In the genomic region with DNA sequence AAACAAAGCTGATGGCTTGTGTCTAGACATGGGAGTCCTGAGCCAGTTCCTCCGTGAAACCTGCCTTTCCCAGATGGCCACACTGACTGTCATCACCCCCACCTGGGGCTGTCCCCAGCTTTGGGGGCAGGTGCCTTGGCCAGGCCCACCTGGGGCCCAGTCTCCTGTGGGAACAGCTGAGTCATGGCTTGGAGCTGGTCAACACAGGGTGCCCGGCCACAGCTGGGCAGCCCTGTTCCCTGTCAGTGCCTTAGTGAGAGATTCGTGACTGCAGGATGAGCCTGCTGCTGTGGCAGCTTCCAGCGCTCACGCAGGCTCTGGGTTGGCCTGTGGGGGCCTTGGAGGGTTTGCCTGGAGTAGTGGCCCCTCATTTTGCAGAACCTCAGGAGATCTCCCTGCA, we compare ENCODE assay signal across 27 cellular contexts. TPM values are rescaled to one million over a fixed set of nuclear protein-coding genes. Genes with fewer than 3 reads are reported as not detected.
A peak's percentile ranks its signal among the peaks of the same experiment; 100 is the strongest.
DNase-seq lines count a peak whose midpoint lies in the region; ATAC-seq, FAIRE-seq and TF ChIP-seq lines count a peak whose summit lies in the region.
"Had no signal": no experiment of that assay in that cellular context is flagged by ENCODE, and none has a peak within 500 bp of the region (broad histone marks: within the 10 kb centered on the region; RNA-seq: fewer than 3 reads in every experiment).

No MANE protein-coding gene starts in this region.

- H3K4ac ChIP-seq in neuronal stem cell (ENCODE audit: low read length), result no peak overlapping the region

- H3K27me3 ChIP-seq in HepG2 (ENCODE audit: control insufficient read depth in 1 of 2, insufficient read depth in 2 of 2, low read length in 2 of 2) (peaks cover 4 to 49% of the 10 kb centered on the region in 2 experiments; a peak in 4 of 5 replicates), right lobe of liver (no peaks in the 10 kb centered on the region), astrocyte (ENCODE audit: insufficient read depth, low read length) (no peaks in the 10 kb centered on the region), neuronal stem cell (ENCODE audit: control insufficient read depth in 3 of 3, insufficient read depth in 3 of 3, low read depth in 1 of 3, low read length in 3 of 3) (peaks cover 0 to 8% (median 0%) of the 10 kb centered on the region in 3 experiments)
- H3K27me3 ChIP-seq: BE2C, SJCRH30 had no signal

- no peaks in the 10 kb centered on the region for H3K27me3 Mint-ChIP-seq in astrocyte (ENCODE audit: low read depth, unreplicated experiment)
- no peaks in the 10 kb centered on the region for H3K27me3 Mint-ChIP-seq in activated CD8-positive, alpha-beta memory T cell treated with anti-CD3 and anti-CD28 coated beads, Interleukin-2, amount 10 ng/mL, durations not matched to agents 7 days and 5 days
- H3K27me3 Mint-ChIP-seq: activated B cell treated with CpG ODN at 0.5 μM for 24 hours; activated naive CD8-positive, alpha-beta T cell treated with anti-CD3 and anti-CD28 coated beads, Interleukin-2, amount 10 ng/mL, durations not matched to agents 7 days and 5 days; effector memory CD8-positive, alpha-beta T cell had no signal

- TF ChIP-seq EP300 in HepG2 (IDR thresholded peaks at IDR 0.05; ENCODE audit: low read depth in 2 of 2, low read length in 2 of 2) (no peak), HepG2 (CRISPR knock-in tag; IDR thresholded peaks at IDR 0.05; ENCODE audit: borderline replicate concordance) (no peak)

- no peak overlapping the region for H4K8ac ChIP-seq in neuronal stem cell (ENCODE audit: low read depth, low read length)

- H3K36me3 ChIP-seq in HepG2 (replicated peaks in 1 of 2; ENCODE audit: control insufficient read depth in 1 of 2, insufficient read depth in 2 of 2, low read length in 2 of 2) (no peaks in the 10 kb centered on the region), right lobe of liver (no peaks in the 10 kb centered on the region), astrocyte (ENCODE audit: insufficient read depth, low read length) (peaks cover 48% of the 10 kb centered on the region), neuronal stem cell (replicated peaks in 1 of 2; ENCODE audit: control insufficient read depth in 2 of 2, insufficient read depth in 2 of 2, low read length in 2 of 2) (no peaks in the 10 kb centered on the region)
- H3K36me3 ChIP-seq: BE2C, neutrophil, prostate gland, suprapubic skin had no signal

- TF ChIP-seq POLR2A in HepG2 (IDR thresholded peaks at IDR 0.05; ENCODE audit: insufficient read depth in 1 of 2, low read depth in 2 of 2, low read length in 2 of 2) (no peak), right lobe of liver (IDR thresholded peaks at IDR 0.05) (no peak)

- H3K9me3 ChIP-seq in HepG2 (ENCODE audit: low read length), result no peaks in the 10 kb centered on the region
- no peaks in the 10 kb centered on the region for H3K9me3 ChIP-seq in right lobe of liver
- no peaks in the 10 kb centered on the region for H3K9me3 ChIP-seq in astrocyte (ENCODE audit: insufficient read depth, low read depth, low read length)
- H3K9me3 ChIP-seq in neuronal stem cell (replicated peaks in 1 of 2; ENCODE audit: control insufficient read depth in 2 of 2, insufficient read depth in 1 of 2, low read depth in 1 of 2, low read length in 2 of 2), result no peaks in the 10 kb centered on the region
- H3K9me3 ChIP-seq: BE2C, neutrophil, prostate gland, SJCRH30, suprapubic skin had no signal

- no peak for FAIRE-seq in HepG2 (lab: Jason Lieb, UNC)
- no peak for FAIRE-seq in astrocyte (lab: Jason Lieb, UNC)
- FAIRE-seq: H54, islet of Langerhans had no signal

- H3K4me1 Mint-ChIP-seq in astrocyte (ENCODE audit: low read depth, unreplicated experiment), result peaks cover 36% of the 10 kb centered on the region
- H3K4me1 Mint-ChIP-seq in activated CD8-positive, alpha-beta memory T cell treated with anti-CD3 and anti-CD28 coated beads, Interleukin-2, amount 10 ng/mL, durations not matched to agents 7 days and 5 days, result peaks cover under 1% of the 10 kb centered on the region
- H3K4me1 Mint-ChIP-seq: activated B cell treated with CpG ODN at 0.5 μM for 24 hours, naive B cell had no signal

- TF ChIP-seq RAD21 in HepG2 (CRISPR knock-in tag; IDR thresholded peaks at IDR 0.05), result no peak

- peak overlapping the region; percentile 74 for H2AK5ac ChIP-seq in neuronal stem cell (ENCODE audit: low read depth, low read length)

- H3K79me1 ChIP-seq in neuronal stem cell (ENCODE audit: low read depth, low read length), result peaks cover 5% of the 10 kb centered on the region

- peak overlapping the region; percentile 87 for H3K18ac ChIP-seq in neuronal stem cell (ENCODE audit: low read length)

- peaks cover 28% of the 10 kb centered on the region for H3K36me3 Mint-ChIP-seq in astrocyte (ENCODE audit: low read depth, unreplicated experiment)
- no peaks in the 10 kb centered on the region for H3K36me3 Mint-ChIP-seq in activated CD8-positive, alpha-beta memory T cell treated with anti-CD3 and anti-CD28 coated beads, Interleukin-2, amount 10 ng/mL, durations not matched to agents 7 days and 5 days
- H3K36me3 Mint-ChIP-seq: activated naive CD8-positive, alpha-beta T cell treated with anti-CD3 and anti-CD28 coated beads, Interleukin-2, amount 10 ng/mL, durations not matched to agents 7 days and 5 days; naive B cell; T-cell had no signal

- intact Hi-C loops in HepG2 (cut with micrococcal nuclease; ENCODE audit: unreplicated experiment), result loop anchor here (2.0 kb wide), 1 partner anchor 41 kb away; no protein-coding TSS in a partner anchor
- intact Hi-C loops in right lobe of liver (cut with DNase I), result loop anchor here in 1 of 2 donors (10.0 kb wide), 1 partner anchor 717 kb away; no protein-coding TSS in a partner anchor

- WGBS in HepG2 (ENCODE audit: low lambda C conversion rate), result 7% methylated on average over 3 of the region's 5 CpGs
- WGBS in right lobe of liver (ENCODE audit: insufficient coverage, low coverage, low lambda C conversion rate, missing lambda C conversion rate), result 60% methylated on average over 1 of the region's 5 CpGs
- no CpG with 5 or more reads among the region's 5 CpGs for WGBS in neuronal stem cell (ENCODE audit: extremely low coverage in 2 of 2, insufficient read length in 2 of 2, insufficient replicate concordance in 1 of 2), 2 donors

- no peak for DNase-seq in HepG2 (ENCODE audit: low spot score)
- no peak for DNase-seq in right lobe of liver
- no peak for DNase-seq in astrocyte (ENCODE audit: low read depth)
- DNase-seq in neuronal stem cell (ENCODE audit: low spot score), result no peak
- no peak for DNase-seq in DMS 273 (lab: John Stamatoyannopoulos, UW; ENCODE audit: unreplicated experiment)
- no peak for DNase-seq in activated CD8-positive, alpha-beta memory T cell treated with anti-CD3 and anti-CD28 coated beads, Interleukin-2, amount 10 ng/mL, durations not matched to agents 7 days and 5 days
- DNase-seq: activated gamma-delta T cell had no signal

- H3K23ac ChIP-seq in neuronal stem cell (ENCODE audit: low read depth, low read length, poor library complexity), result peak overlapping the region; percentile 6

- ATAC-seq in HepG2 (0 out of 3 replicates have a peak, but pooled peaks have one; percentile 10), right lobe of liver (no peak), HG02798 (IDR thresholded peaks at IDR 0.05; ENCODE audit: poor library complexity, unreplicated experiment) (no peak), HG03432 (IDR thresholded peaks at IDR 0.05; ENCODE audit: unreplicated experiment) (no peak)
- no peak for ATAC-seq in activated CD8-positive, alpha-beta memory T cell treated with anti-CD3 and anti-CD28 coated beads, Interleukin-2, amount 10 ng/mL, durations not matched to agents 7 days and 5 days
- ATAC-seq: effector memory CD8-positive, alpha-beta T cell had no signal

- H3K4me2 ChIP-seq in HepG2 (ENCODE audit: low read depth, low read length) (no peak overlapping the region), astrocyte (ENCODE audit: low read length) (no peak overlapping the region), neuronal stem cell (ENCODE audit: insufficient read depth, low read length, poor library complexity, severe bottlenecking) (no peak overlapping the region)
- H3K4me2 ChIP-seq: KMS-11, PC-9 had no signal

- no peak overlapping the region for H2BK5ac ChIP-seq in neuronal stem cell (ENCODE audit: low read length)

- no TSS peak for BruUV-seq in HepG2 (replicated peaks; lab: Mats Ljungman, UMichigan)

- in situ Hi-C loops in HepG2 (cut with HindIII; ENCODE audit: extremely low pct_ligation_motif_present, low pct_unique_long_range_greater_than_20kb), result loop anchor here (5.0 kb wide), 1 partner anchor 39 kb away; no protein-coding TSS in a partner anchor

- H3K9me3 Mint-ChIP-seq in astrocyte (ENCODE audit: unreplicated experiment), result no peaks in the 10 kb centered on the region
- no peaks in the 10 kb centered on the region for H3K9me3 Mint-ChIP-seq in activated CD8-positive, alpha-beta memory T cell treated with anti-CD3 and anti-CD28 coated beads, Interleukin-2, amount 10 ng/mL, durations not matched to agents 7 days and 5 days (ENCODE audit: low read depth)
- H3K9me3 Mint-ChIP-seq: activated B cell treated with CpG ODN at 0.5 μM for 24 hours; activated naive CD8-positive, alpha-beta T cell treated with anti-CD3 and anti-CD28 coated beads, Interleukin-2, amount 10 ng/mL, durations not matched to agents 7 days and 5 days; activated T-cell treated with anti-CD3 and anti-CD28 coated beads, Interleukin-2, amount 50 U/mL, for 24 hours; effector memory CD8-positive, alpha-beta T cell; naive B cell; T-cell had no signal

- H3K9ac ChIP-seq in HepG2 (ENCODE audit: insufficient read depth, low read depth, low read length) (no peak overlapping the region), astrocyte (ENCODE audit: low read length) (no peak overlapping the region), neuronal stem cell (ENCODE audit: low read depth, low read length, poor library complexity) (peak overlapping the region; percentile 9)
- H3K9ac ChIP-seq: KMS-11 had no signal

- no peak overlapping the region for H2BK12ac ChIP-seq in neuronal stem cell (ENCODE audit: low read length)

- POLR2A ChIA-PET in HepG2 (lab: Yijun Ruan, JAX), result no interaction called here

- no peak overlapping the region for H3K14ac ChIP-seq in neuronal stem cell (ENCODE audit: low read length)

- no peak overlapping the region for H4K91ac ChIP-seq in neuronal stem cell (ENCODE audit: low read depth, low read length, poor library complexity)

- TF ChIP-seq CTCF in HepG2 (CRISPR knock-in tag; IDR thresholded peaks at IDR 0.05), result no peak
- no peak for TF ChIP-seq CTCF in right lobe of liver (IDR thresholded peaks at IDR 0.05)
- TF ChIP-seq CTCF in astrocyte (IDR thresholded peaks at IDR 0.05; ENCODE audit: insufficient read depth, low read depth, low read length), result no peak

- H3K4me3 Mint-ChIP-seq in astrocyte (ENCODE audit: unreplicated experiment), result no peak overlapping the region
- no peak overlapping the region for H3K4me3 Mint-ChIP-seq in activated CD8-positive, alpha-beta memory T cell treated with anti-CD3 and anti-CD28 coated beads, Interleukin-2, amount 10 ng/mL, durations not matched to agents 7 days and 5 days
- H3K4me3 Mint-ChIP-seq: activated B cell treated with CpG ODN at 0.5 μM for 24 hours; activated naive CD8-positive, alpha-beta T cell treated with anti-CD3 and anti-CD28 coated beads, Interleukin-2, amount 10 ng/mL, durations not matched to agents 7 days and 5 days; activated T-cell treated with anti-CD3 and anti-CD28 coated beads, Interleukin-2, amount 50 U/mL, for 24 hours; effector memory CD8-positive, alpha-beta T cell; naive B cell; T-cell had no signal

- H3K4me1 ChIP-seq in HepG2 (ENCODE audit: insufficient read depth, low read length), result no peaks in the 10 kb centered on the region
- H3K4me1 ChIP-seq in right lobe of liver, result no peaks in the 10 kb centered on the region
- peaks cover 9% of the 10 kb centered on the region for H3K4me1 ChIP-seq in astrocyte (ENCODE audit: insufficient read depth, low read length)
- peaks cover 0 to 7% of the 10 kb centered on the region in 2 donors for H3K4me1 ChIP-seq in neuronal stem cell (ENCODE audit: control insufficient read depth in 2 of 2, insufficient read depth in 1 of 2, low read depth in 1 of 2, low read length in 2 of 2)

- CTCF ChIA-PET in HepG2 (lab: Yijun Ruan, JAX; ENCODE audit: low intra/inter-chr PET ratio, low total read pairs), result interaction anchor here (2.4 kb wide), 1 partner anchor 41 kb away, joined by 23 read pairs; no protein-coding TSS in a partner anchor
- CTCF ChIA-PET in activated CD8-positive, alpha-beta memory T cell treated with anti-CD3 and anti-CD28 coated beads, Interleukin-2, amount 10 ng/mL, durations not matched to agents 7 days and 5 days (lab: Charles Lee), result interaction anchor here (1.2 to 1.5 kb wide), 2 partner anchors 645 to 714 kb away, joined by 3 read pairs; no protein-coding TSS in a partner anchor

- peak overlapping the region; percentile 85 for H3K27ac Mint-ChIP-seq in astrocyte (ENCODE audit: unreplicated experiment)
- no peak overlapping the region for H3K27ac Mint-ChIP-seq in activated CD8-positive, alpha-beta memory T cell treated with anti-CD3 and anti-CD28 coated beads, Interleukin-2, amount 10 ng/mL, durations not matched to agents 7 days and 5 days
- H3K27ac Mint-ChIP-seq: activated B cell treated with CpG ODN at 0.5 μM for 24 hours; activated naive CD8-positive, alpha-beta T cell treated with anti-CD3 and anti-CD28 coated beads, Interleukin-2, amount 10 ng/mL, durations not matched to agents 7 days and 5 days; activated T-cell treated with anti-CD3 and anti-CD28 coated beads, Interleukin-2, amount 50 U/mL, for 24 hours; effector memory CD8-positive, alpha-beta T cell; naive B cell; T-cell had no signal

- H3K27ac ChIP-seq in HepG2 (ENCODE audit: extremely low read length, insufficient read depth, low read length) (no peak overlapping the region), right lobe of liver (no peak overlapping the region), astrocyte (ENCODE audit: low read depth, low read length) (no peak overlapping the region), neuronal stem cell (replicated peaks; ENCODE audit: low read length) (no peak overlapping the region)
- H3K27ac ChIP-seq: HL-60, KMS-11, neutrophil, PC-9, prostate gland, skin epidermis, suprapubic skin had no signal

- no peaks in the 10 kb centered on the region for H4K20me1 ChIP-seq in HepG2 (ENCODE audit: insufficient read depth, low read length)
- H4K20me1 ChIP-seq in astrocyte (ENCODE audit: insufficient read depth, low read length), result peaks cover 99% of the 10 kb centered on the region

- H3K79me2 ChIP-seq in HepG2 (ENCODE audit: insufficient read depth, low read length) (no peaks in the 10 kb centered on the region), astrocyte (ENCODE audit: insufficient read depth, low read length) (peaks cover 97% of the 10 kb centered on the region)

- H2AFZ ChIP-seq in HepG2 (ENCODE audit: low read length), result no peak overlapping the region
- no peak overlapping the region for H2AFZ ChIP-seq in astrocyte (ENCODE audit: low read depth, low read length)
- no peak overlapping the region for H2AFZ ChIP-seq in neuronal stem cell (ENCODE audit: low read length)
- H2AFZ ChIP-seq: PC-9 had no signal

- H3K4me3 ChIP-seq in HepG2 (replicated peaks in 1 of 3; ENCODE audit: insufficient read depth in 1 of 3, low read depth in 2 of 3, low read length in 3 of 3), result no peak overlapping the region
- no peak overlapping the region for H3K4me3 ChIP-seq in right lobe of liver
- no peak overlapping the region for H3K4me3 ChIP-seq in astrocyte (ENCODE audit: insufficient read depth, low read depth, low read length)
- H3K4me3 ChIP-seq in neuronal stem cell (ENCODE audit: low read length in 2 of 2), result no peak overlapping the region
- H3K4me3 ChIP-seq: coronary artery, PC-9, prostate gland, SJCRH30, skin epidermis, suprapubic skin had no signal

- H2BK120ac ChIP-seq in neuronal stem cell (ENCODE audit: low read depth, low read length), result peak overlapping the region; percentile 28

- H2BK15ac ChIP-seq in neuronal stem cell (ENCODE audit: low read length), result no peak overlapping the region

RNA-seq across cellular contexts. Expression of gene COL5A1, which starts 56.5 kb away (rescaled TPM):
- total RNA-seq in HepG2 (2016; rRNA removed; fragmentation: Illumina TruSeq; extraction: Trizol) (not detected in 2 replicates), right lobe of liver (10 to 100 TPM in 2 of 6 experiments, 1 to 10 TPM in 4; 1.5 to 17.0 (median 7.7) TPM), astrocyte (1,055 and 1,568 TPM in 2 replicates)
- not detected in 2 replicates for total RNA-seq in HepG2 (2016; cell fraction: cytosol; rRNA removed; fragmentation: Illumina TruSeq; extraction: Trizol; ENCODE audit: low read depth)
- not detected in 2 replicates for total RNA-seq in HepG2 (2016; cell fraction: insoluble cytoplasmic fraction; rRNA removed; fragmentation: Illumina TruSeq; extraction: Trizol)
- not detected in 2 replicates for total RNA-seq in HepG2 (2016; cell fraction: membrane; rRNA removed; fragmentation: Illumina TruSeq; extraction: Trizol)
- not detected in 2 replicates for total RNA-seq in HepG2 (2016; cell fraction: nucleus; rRNA removed; fragmentation: Illumina TruSeq; extraction: Trizol)
- under 0.01 TPM in 1 of 2 replicates, not detected in the other for polyA plus RNA-seq in HepG2 (2011; rRNA removed)
- polyA plus RNA-seq in HepG2 (2011; cell fraction: cytosol; rRNA removed), result under 0.01 TPM in 1 of 2 replicates, not detected in the other
- 0.07 and 0.08 TPM in 2 replicates for polyA plus RNA-seq in HepG2 (2011; cell fraction: nucleus; rRNA removed)
- polyA plus RNA-seq in HepG2 (2012), result not detected in 2 replicates
- not detected in 2 replicates for polyA plus RNA-seq in HepG2 (2016; cell fraction: cytosol; fragmentation: Illumina TruSeq; extraction: Trizol; ENCODE audit: low read depth)
- not detected in 2 replicates for polyA plus RNA-seq in HepG2 (2016; cell fraction: insoluble cytoplasmic fraction; fragmentation: Illumina TruSeq; extraction: Trizol; ENCODE audit: low read depth)
- polyA plus RNA-seq in HepG2 (2016; cell fraction: membrane; fragmentation: Illumina TruSeq; extraction: Trizol; ENCODE audit: low read depth), result not detected in 2 replicates
- 0.19 TPM in 1 of 2 replicates, not detected in the other for polyA plus RNA-seq in HepG2 (2016; cell fraction: nucleus; fragmentation: Illumina TruSeq; extraction: Trizol; ENCODE audit: insufficient read depth, low read depth)
- 0.04 and 20.3 TPM in 2 replicates for polyA minus RNA-seq in HepG2 (2011; rRNA and poly(A)+ RNA removed; ENCODE audit: low replicate concordance)
- 0.20 TPM in 1 of 2 replicates, not detected in the other for polyA minus RNA-seq in HepG2 (2011; cell fraction: cytosol; rRNA and poly(A)+ RNA removed)
- polyA minus RNA-seq in HepG2 (2011; cell fraction: nucleus; rRNA and poly(A)+ RNA removed), result not detected in 2 replicates
- polyA plus RNA-seq in neuronal stem cell (2013, experiment 1 of 2), result 10.1 TPM
- 10.2 TPM for polyA plus RNA-seq in neuronal stem cell (2013, experiment 2 of 2)
- total RNA-seq in activated CD8-positive, alpha-beta memory T cell treated with anti-CD3 and anti-CD28 coated beads, Interleukin-2, amount 10 ng/mL, durations not matched to agents 7 days and 5 days, result under 1 TPM; 0.09 to 0.16 TPM

Comparison
In these comparisons a context has a peak if more than half of its experiments do, and no peak if none do; other contexts are left out.
1. RNA of gene COL5A1, which starts 56.5 kb away (total RNA-seq): 1,055 to 1,568 TPM in astrocyte; 1.5 to 17.0 TPM in right lobe of liver, 0.09 to 0.16 TPM in activated CD8-positive, alpha-beta memory T cell treated with anti-CD3 and anti-CD28 coated beads, Interleukin-2, amount 10 ng/mL, durations not matched to agents 7 days and 5 days and not detected in HepG2; every median in the first group is over 10 times any median in the second.